ENCODE assay signal across 9 cellular contexts in the genomic region with DNA sequence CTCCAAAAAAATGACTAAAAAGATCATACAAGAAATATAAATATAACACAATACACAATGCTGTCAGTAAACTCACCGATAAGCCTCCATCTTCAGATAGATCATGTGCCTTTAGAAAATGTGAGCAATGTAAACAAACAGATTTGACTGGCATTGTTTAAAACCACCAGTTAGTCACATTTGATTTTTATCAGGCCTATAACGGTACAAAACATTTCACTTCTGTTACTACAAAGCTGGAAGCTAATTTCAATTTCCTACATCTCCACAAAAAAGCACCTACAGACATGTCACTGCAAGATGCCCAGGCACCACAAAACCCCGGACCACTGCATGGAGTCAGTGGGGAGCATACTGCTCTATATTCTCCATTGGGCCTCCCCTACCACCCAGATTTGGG. TPM values are rescaled to one million over a fixed set of nuclear protein-coding genes. Genes with fewer than 3 reads are reported as not detected.
DNase-seq lines count a peak whose midpoint lies in the region; ATAC-seq and TF ChIP-seq lines count a peak whose summit lies in the region.
"Had no signal": no experiment of that assay in that cellular context is flagged by ENCODE, and none has a peak within 500 bp of the region (broad histone marks: within the 10 kb centered on the region; RNA-seq: fewer than 3 reads in every experiment).

No MANE protein-coding gene starts in this region.

- H3K36me3 ChIP-seq in right lobe of liver (no peaks in the 10 kb centered on the region), neural progenitor cell (no peaks in the 10 kb centered on the region), ovary (no peaks in the 10 kb centered on the region)

- TF ChIP-seq EP300 in ovary (IDR thresholded peaks at IDR 0.05) = no peak

- peaks cover 5% of the 10 kb centered on the region for H3K36me3 Mint-ChIP-seq in activated naive CD4-positive, alpha-beta T cell treated with anti-CD3 and anti-CD28 coated beads, Interleukin-2, amount 50 U/mL, for 24 hours
- H3K36me3 Mint-ChIP-seq in activated naive CD4-positive, alpha-beta T cell treated with anti-CD3 and anti-CD28 coated beads for 36 hours (ENCODE audit: low read depth) = no peaks in the 10 kb centered on the region
- H3K36me3 Mint-ChIP-seq in type B pancreatic cell = no peaks in the 10 kb centered on the region
- H3K36me3 Mint-ChIP-seq in neural progenitor cell = no peaks in the 10 kb centered on the region

- peaks cover 85% of the 10 kb centered on the region for H3K4me1 Mint-ChIP-seq in activated naive CD4-positive, alpha-beta T cell treated with anti-CD3 and anti-CD28 coated beads, Interleukin-2, amount 50 U/mL, for 24 hours
- peaks cover 58% of the 10 kb centered on the region for H3K4me1 Mint-ChIP-seq in activated naive CD4-positive, alpha-beta T cell treated with anti-CD3 and anti-CD28 coated beads for 36 hours (ENCODE audit: low read depth)
- H3K4me1 Mint-ChIP-seq in type B pancreatic cell (ENCODE audit: unreplicated experiment) = peaks cover 17% of the 10 kb centered on the region
- peaks cover 2% of the 10 kb centered on the region for H3K4me1 Mint-ChIP-seq in neural progenitor cell

- TF ChIP-seq POLR2A in right lobe of liver (IDR thresholded peaks at IDR 0.05) (no peak), ovary (IDR thresholded peaks at IDR 0.05) (no peak)

- no peak overlapping the region for H3K9ac ChIP-seq in neural progenitor cell

- H3K9me3 Mint-ChIP-seq in activated naive CD4-positive, alpha-beta T cell treated with anti-CD3 and anti-CD28 coated beads, Interleukin-2, amount 50 U/mL, for 24 hours = no peaks in the 10 kb centered on the region
- H3K9me3 Mint-ChIP-seq in activated naive CD4-positive, alpha-beta T cell treated with anti-CD3 and anti-CD28 coated beads for 36 hours = no peaks in the 10 kb centered on the region
- H3K9me3 Mint-ChIP-seq in type B pancreatic cell = no peaks in the 10 kb centered on the region
- no peaks in the 10 kb centered on the region for H3K9me3 Mint-ChIP-seq in neural progenitor cell

- no peak for ATAC-seq in right lobe of liver

- H3K4me3 Mint-ChIP-seq in activated naive CD4-positive, alpha-beta T cell treated with anti-CD3 and anti-CD28 coated beads, Interleukin-2, amount 50 U/mL, for 24 hours = peak overlapping the region; percentile 60
- no peak overlapping the region for H3K4me3 Mint-ChIP-seq in activated naive CD4-positive, alpha-beta T cell treated with anti-CD3 and anti-CD28 coated beads for 36 hours
- H3K4me3 Mint-ChIP-seq in type B pancreatic cell = peak overlapping the region; percentile 18
- H3K4me3 Mint-ChIP-seq in neural progenitor cell = no peak overlapping the region

- no peaks in the 10 kb centered on the region for H3F3A ChIP-seq in neural progenitor cell (ENCODE audit: low read depth)

- H3K27ac Mint-ChIP-seq in activated naive CD4-positive, alpha-beta T cell treated with anti-CD3 and anti-CD28 coated beads, Interleukin-2, amount 50 U/mL, for 24 hours = peak overlapping the region; percentile 73
- H3K27ac Mint-ChIP-seq in activated naive CD4-positive, alpha-beta T cell treated with anti-CD3 and anti-CD28 coated beads for 36 hours = no peak overlapping the region
- H3K27ac Mint-ChIP-seq in type B pancreatic cell (peak overlapping the region; percentile 54), neural progenitor cell (no peak overlapping the region)

- no peak overlapping the region for H3K4me2 ChIP-seq in neural progenitor cell

- H3K9me3 ChIP-seq in right lobe of liver (no peaks in the 10 kb centered on the region), neural progenitor cell (ENCODE audit: low read depth) (no peaks in the 10 kb centered on the region), ovary (no peaks in the 10 kb centered on the region)

- peaks cover 0 to 65% (median 23%) of the 10 kb centered on the region in 4 donors for H3K4me1 ChIP-seq in right lobe of liver
- H3K4me1 ChIP-seq in neural progenitor cell = no peaks in the 10 kb centered on the region
- H3K4me1 ChIP-seq in ovary (ENCODE audit: insufficient read depth) = peaks cover 20% of the 10 kb centered on the region

- WGBS in right lobe of liver (ENCODE audit: insufficient coverage, low coverage, low lambda C conversion rate, missing lambda C conversion rate) = 10% methylated on average over 3 of the region's 3 CpGs
- 7 to 13% (median 12%) methylated on average over 3 of the region's 3 CpGs for WGBS in ovary, 3 donors

- no peak overlapping the region for H2AFZ ChIP-seq in neural progenitor cell (replicated peaks)

- TF ChIP-seq CTCF in right lobe of liver (IDR thresholded peaks at IDR 0.05) = no peak
- TF ChIP-seq CTCF in type B pancreatic cell (conservative IDR thresholded peaks at IDR 0.05) = no peak
- TF ChIP-seq CTCF in neural progenitor cell (IDR thresholded peaks at IDR 0.05) = no peak
- TF ChIP-seq CTCF in ovary (IDR thresholded peaks at IDR 0.05) = no peak

- DNase-seq in activated naive CD4-positive, alpha-beta T cell treated with anti-CD3 and anti-CD28 coated beads for 36 hours = no peak
- DNase-seq in amniotic epithelial cell (ENCODE audit: low read depth) = peak; percentile 78
- no peak for DNase-seq in right lobe of liver
- DNase-seq in type B pancreatic cell (ENCODE audit: extremely low spot score, unreplicated experiment) = no peak
- DNase-seq in neural progenitor cell (ENCODE audit: low spot score) = no peak
- no peak for DNase-seq in GF-D8 (lab: John Stamatoyannopoulos, UW)
- no peak for DNase-seq in ovary
- DNase-seq: activated CD8-positive, alpha-beta memory T cell treated with anti-CD3 and anti-CD28 coated beads for 24 hours had no signal

- CTCF ChIA-PET in activated naive CD4-positive, alpha-beta T cell treated with anti-CD3 and anti-CD28 coated beads for 36 hours (lab: Charles Lee) = interaction anchor here (1.6 kb wide), 1 partner anchor 9 kb away, joined by 4 read pairs; no protein-coding TSS in a partner anchor

- no peaks in the 10 kb centered on the region for H3K27me3 Mint-ChIP-seq in activated naive CD4-positive, alpha-beta T cell treated with anti-CD3 and anti-CD28 coated beads, Interleukin-2, amount 50 U/mL, for 24 hours
- no peaks in the 10 kb centered on the region for H3K27me3 Mint-ChIP-seq in activated naive CD4-positive, alpha-beta T cell treated with anti-CD3 and anti-CD28 coated beads for 36 hours (ENCODE audit: low read depth)
- H3K27me3 Mint-ChIP-seq in type B pancreatic cell (no peaks in the 10 kb centered on the region), neural progenitor cell (ENCODE audit: insufficient read depth, low read depth) (peaks cover 2% of the 10 kb centered on the region)

- H3K27me3 ChIP-seq in right lobe of liver = no peaks in the 10 kb centered on the region
- H3K27me3 ChIP-seq in neural progenitor cell = no peaks in the 10 kb centered on the region
- no peaks in the 10 kb centered on the region for H3K27me3 ChIP-seq in ovary

- no peaks in the 10 kb centered on the region for H4K20me1 ChIP-seq in neural progenitor cell (ENCODE audit: low read depth)

- intact Hi-C loops in activated naive CD4-positive, alpha-beta T cell treated with anti-CD3 and anti-CD28 coated beads for 36 hours (cut with micrococcal nuclease) = no loop called here
- intact Hi-C loops in right lobe of liver (cut with DNase I) (no loop called here), ovary (cut with DNase I) (no loop called here)

- H3K27ac ChIP-seq in right lobe of liver (peak overlapping the region in 2 of 3 donors; percentile 24 to 52), neural progenitor cell (no peak overlapping the region), ovary (peak overlapping the region in 1 of 2 donors; percentile 60)

- H3K4me3 ChIP-seq in right lobe of liver (no peak overlapping the region), neural progenitor cell (no peak overlapping the region), ovary (no peak overlapping the region)

- H3K79me2 ChIP-seq in neural progenitor cell (ENCODE audit: low read depth) = peaks cover 12% of the 10 kb centered on the region

RNA-seq across cellular contexts. Expression of a gene that starts 18.9 kb away (rescaled TPM):
- total RNA-seq in activated naive CD4-positive, alpha-beta T cell treated with anti-CD3 and anti-CD28 coated beads for 36 hours = 1 to 10 TPM; 8.1 to 8.8 TPM
- total RNA-seq in right lobe of liver = 10 to 100 TPM; 13.6 to 49.8 (median 20.0) TPM
- 15.1 and 26.9 TPM in 2 replicates for total RNA-seq in type B pancreatic cell (ENCODE audit: low replicate concordance)
- total RNA-seq in neural progenitor cell (ENCODE audit: low replicate concordance) = 9.2 and 10.3 TPM in 2 replicates
- total RNA-seq in ovary = 10 to 100 TPM; 31.4 to 90.0 (median 39.1) TPM
- 10 to 100 TPM; 15.6 to 22.5 TPM for polyA plus RNA-seq in ovary

Comparison
In these comparisons a context has a peak if more than half of its experiments do, and no peak if none do; other contexts are left out.
1. H3K27ac Mint-ChIP-seq: peak in activated naive CD4-positive, alpha-beta T cell treated with anti-CD3 and anti-CD28 coated beads, Interleukin-2, amount 50 U/mL, for 24 hours (single experiment) and type B pancreatic cell (single experiment); none in activated naive CD4-positive, alpha-beta T cell treated with anti-CD3 and anti-CD28 coated beads for 36 hours (single experiment) and neural progenitor cell (single experiment).
2. H3K4me3 Mint-ChIP-seq: peak in activated naive CD4-positive, alpha-beta T cell treated with anti-CD3 and anti-CD28 coated beads, Interleukin-2, amount 50 U/mL, for 24 hours (single experiment) and type B pancreatic cell (single experiment); none in activated naive CD4-positive, alpha-beta T cell treated with anti-CD3 and anti-CD28 coated beads for 36 hours (single experiment) and neural progenitor cell (single experiment).